8 cellular contexts compared by ENCODE assay signal in genomic region chr16:88737298-88738166, GRCh38. TPM values are rescaled to one million over a fixed set of nuclear protein-coding genes. Genes with fewer than 3 reads are reported as not detected.
DNase-seq lines count a peak whose midpoint lies in the region; ATAC-seq lines count a peak whose summit lies in the region.

No MANE protein-coding gene starts in this region.

- no peak overlapping the region for H3K9ac ChIP-seq in rectal smooth muscle tissue (ENCODE audit: low read length)

- H3K27ac ChIP-seq in rectal smooth muscle tissue (ENCODE audit: low read depth, low read length) = peak overlapping the region; percentile 14

- H3K4me3 ChIP-seq in rectal smooth muscle tissue (ENCODE audit: low read length) = no peak overlapping the region

- peak; percentile 45 for ATAC-seq in HG03342 (IDR thresholded peaks at IDR 0.05; ENCODE audit: unreplicated experiment)
- ATAC-seq in Right ventricle myocardium inferior = peak; percentile 79
- ATAC-seq in HG03025 (IDR thresholded peaks at IDR 0.05; ENCODE audit: low FRiP score, unreplicated experiment) = no peak

- H3K27me3 ChIP-seq in rectal smooth muscle tissue (ENCODE audit: control insufficient read depth, insufficient read depth, low read length) = no peaks in the 10 kb centered on the region

- intact Hi-C loops in Right ventricle myocardium inferior (cut with DNase I) = loop anchor here (1.0 to 5.0 kb wide), 3 partner anchors 48 to 430 kb away; partner anchors contain the start of genes GALNS, PIEZO1 and TRAPPC2L

- peaks cover 3% of the 10 kb centered on the region for H3K4me1 ChIP-seq in rectal smooth muscle tissue (ENCODE audit: control insufficient read depth, insufficient read depth, low read length)

- DNase-seq in DMS 273 (lab: John Stamatoyannopoulos, UW; ENCODE audit: unreplicated experiment) (peak; percentile 87), DMS 273 treated with DMSO at 0.1 percent for 48 hours (lab: John Stamatoyannopoulos, UW) (no peak), SK-N-DZ (ENCODE audit: low spot score) (peak; percentile 82), Right ventricle myocardium inferior (ENCODE audit: missing footprints) (peak; percentile 93)
- DNase-seq in activated naive CD4-positive, alpha-beta T cell treated with Interleukin-2 at 50 U/mL for 16 hours = peak; percentile 68

- H3K36me3 ChIP-seq in rectal smooth muscle tissue (ENCODE audit: control insufficient read depth, insufficient read depth, low read length) = peaks cover 17% of the 10 kb centered on the region

RNA-seq across cellular contexts. Expression of gene CTU2, which starts 31.2 kb away (rescaled TPM):
- polyA plus RNA-seq in SK-N-DZ (2014; cell fraction: cytosol; rRNA removed) = 31.8 and 36.8 TPM in 2 replicates
- polyA plus RNA-seq in SK-N-DZ (2014; cell fraction: nucleus; rRNA removed) = 56.6 and 109 TPM in 2 replicates
- total RNA-seq in Right ventricle myocardium inferior = 13.1 TPM

RNA-seq across cellular contexts. Expression of gene RNF166, which starts 31.3 kb away (rescaled TPM):
- 50.9 and 65.7 TPM in 2 replicates for polyA plus RNA-seq in SK-N-DZ (2014; cell fraction: cytosol; rRNA removed)
- 115 and 130 TPM in 2 replicates for polyA plus RNA-seq in SK-N-DZ (2014; cell fraction: nucleus; rRNA removed)
- 17.0 TPM for total RNA-seq in Right ventricle myocardium inferior

RNA-seq across cellular contexts. Expression of gene PIEZO1, which starts 47.5 kb away (rescaled TPM):
- 37.9 and 52.7 TPM in 2 replicates for polyA plus RNA-seq in SK-N-DZ (2014; cell fraction: cytosol; rRNA removed)
- polyA plus RNA-seq in SK-N-DZ (2014; cell fraction: nucleus; rRNA removed) = 213 and 283 TPM in 2 replicates
- total RNA-seq in Right ventricle myocardium inferior = 18.1 TPM

RNA-seq across cellular contexts. Expression of gene SNAI3, which starts 51.2 kb away (rescaled TPM):
- 0.22 and 0.82 TPM in 2 replicates for polyA plus RNA-seq in SK-N-DZ (2014; cell fraction: cytosol; rRNA removed)
- 0.16 and 0.21 TPM in 2 replicates for polyA plus RNA-seq in SK-N-DZ (2014; cell fraction: nucleus; rRNA removed)
- total RNA-seq in Right ventricle myocardium inferior = 2.9 TPM
